In genomic region chr7:20393021-20394015, GRCh38 we compare ENCODE assay signal across 1 cellular context.
TF ChIP-seq lines count a peak whose summit lies in the region.

No MANE protein-coding gene starts in this region.

TF ChIP-seq in A549, 52 proteins besides CTCF, POLR2A, EP300 and RAD21:
- no peak for TF ChIP-seq EHMT2 (IDR thresholded peaks at IDR 0.05; ENCODE audit: low read depth)
- TF ChIP-seq MYC (IDR thresholded peaks at IDR 0.05; ENCODE audit: borderline replicate concordance, low read length) = no peak
- TF ChIP-seq JUN (IDR thresholded peaks at IDR 0.05) = no peak
- no peak for TF ChIP-seq NR3C1 (IDR thresholded peaks at IDR 0.05)
- TF ChIP-seq GATA3 (IDR thresholded peaks at IDR 0.05; ENCODE audit: borderline replicate concordance) = no peak
- TF ChIP-seq TFCP2L1 (CRISPR knock-in tag; IDR thresholded peaks at IDR 0.05) = no peak
- no peak for TF ChIP-seq POLR2AphosphoS2 (conservative IDR thresholded peaks at IDR 0.05; ENCODE audit: low read length)
- no peak for TF ChIP-seq REST (IDR thresholded peaks at IDR 0.05)
TF ChIP-seq in A549: peak in this region for 0.
